Comparison of ENCODE assay signal across 23 cellular contexts in the genomic region with DNA sequence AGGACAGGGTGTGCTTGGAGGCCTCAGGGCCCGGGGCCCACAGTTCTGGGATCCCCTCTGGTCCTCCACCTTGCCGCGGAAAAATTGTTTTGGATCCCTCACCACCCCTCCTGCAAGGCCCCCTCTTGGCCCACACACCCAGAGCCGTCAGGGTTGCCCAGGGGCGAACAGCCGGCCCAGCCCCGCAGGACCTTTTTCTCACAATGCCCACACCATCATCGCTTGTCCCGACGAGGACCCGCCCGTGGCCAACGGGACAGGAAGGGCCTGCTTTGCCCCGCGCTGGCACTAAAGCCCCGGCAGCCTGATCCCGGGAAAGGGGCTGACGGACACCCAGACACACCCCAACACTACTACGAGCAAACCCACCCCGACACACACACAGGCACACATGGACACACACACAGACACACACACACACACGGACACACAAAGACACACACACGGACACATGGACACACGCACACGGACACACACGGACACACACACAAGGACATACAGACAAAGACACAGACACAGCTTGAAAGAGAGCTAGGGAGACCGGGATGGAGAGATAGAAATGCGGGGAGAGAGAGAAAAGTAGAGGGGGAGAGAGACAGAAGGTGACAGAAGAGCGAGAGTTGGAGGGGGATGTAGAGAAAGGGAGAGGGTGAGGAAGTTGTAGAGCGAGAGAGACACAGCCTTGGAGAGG.
"Had no signal": no experiment of that assay in that cellular context is flagged by ENCODE, and none has a peak within 500 bp of the region (broad histone marks: within the 10 kb centered on the region; RNA-seq: fewer than 3 reads in every experiment).

No MANE protein-coding gene starts in this region.

- H3K9me3 ChIP-seq: MG63, SJSA1 had no signal

- H3K27me3 ChIP-seq: MG63, SJSA1 had no signal

- H3K4me1 ChIP-seq: SJSA1 had no signal

- H3K36me3 ChIP-seq: MG63, SJSA1 had no signal

- DNase-seq: Karpas-422, KG1, MG63, NCI-H1092, NCI-H1105 treated with DMSO at 0.1 percent for 48 hours, NCI-H1417 treated with DMSO at 0.1 percent for 48 hours, NCI-H1694 treated with DMSO at 0.1 percent for 48 hours, NCI-H1930, NCI-H2081 treated with DMSO at 0.1 percent for 48 hours, NCI-H2171, NCI-H226, NCI-H446, NCI-H510A, NCI-H524 treated with DMSO at 0.1 percent for 48 hours, NCI-H69, NCI-H774, Right ventricle myocardium superior, RPMI8226, SIG-M5 had no signal

- H3K27ac ChIP-seq: SJSA1, SK-N-MC had no signal

- FAIRE-seq: HTR-8/SVneo, RCC 7860 had no signal

- H3K4me3 ChIP-seq: MG63, SJSA1, SK-N-MC had no signal
